37 cellular contexts compared by ENCODE assay signal in genomic region chr7:139544645-139545044, GRCh38. TPM values are rescaled to one million over a fixed set of nuclear protein-coding genes. Genes with fewer than 3 reads are reported as not detected.
"Had no signal": no experiment of that assay in that cellular context is flagged by ENCODE, and none has a peak within 500 bp of the region (broad histone marks: within the 10 kb centered on the region; RNA-seq: fewer than 3 reads in every experiment).

No MANE protein-coding gene starts in this region.

- H3K4me3 ChIP-seq: ascending aorta, cardiac muscle cell, Peyer's patch, SJSA1 had no signal

- ATAC-seq: activated T-cell treated with anti-CD3 and anti-CD28 coated beads, Interleukin-2, amount 50 U/mL, for 4 hours; PC-3 had no signal

- H3K27me3 ChIP-seq: ascending aorta, cardiac muscle cell, Peyer's patch, SJSA1 had no signal

- DNase-seq: activated B cell treated with CpG ODN at 0.5 μM for 24 hours; activated CD4-positive, alpha-beta memory T cell treated with anti-CD3 and anti-CD28 coated beads for 36 hours; activated CD4-positive, alpha-beta T cell treated with anti-CD3 and anti-CD28 coated beads for 4 hours; activated CD4-positive, alpha-beta T cell treated with anti-CD3 and anti-CD28 coated beads, Interleukin-2, amount 50 U/mL, for 1 hour; activated CD4-positive, CD25-positive, alpha-beta regulatory T cell treated with anti-CD3 and anti-CD28 coated beads, Interleukin-2, amount 50 U/mL, for 72 hours; activated CD8-positive, alpha-beta memory T cell treated with anti-CD3 and anti-CD28 coated beads, Interleukin-2, amount 50 U/mL, for 4 hours; activated effector memory CD4-positive, alpha-beta T cell treated with Interleukin-2 at 50 U/mL for 16 hours; activated naive CD4-positive, alpha-beta T cell; activated naive CD4-positive, alpha-beta T cell treated with anti-CD3 and anti-CD28 coated beads, Interleukin-2, amount 50 U/mL, for 16 hours; activated T-cell treated with anti-CD3 and anti-CD28 coated beads for 4 hours; activated T-cell treated with anti-CD3 and anti-CD28 coated beads, Interleukin-2, amount 50 U/mL, for 4 hours; amygdala; MM.1S; MV-4-11; NCI-H1092 treated with DMSO at 0.1 percent for 48 hours; NCI-H1417; NCI-H146; NCI-H2029 treated with DMSO at 0.1 percent for 48 hours; NCI-H2107; NCI-H2171; NCI-H510A; NCI-H748 treated with DMSO at 0.1 percent for 48 hours; NK-92 treated with Interleukin-12 subunit alpha and Interleukin-12 subunit beta, amount 100 ng/mL, for 24 hours; PC-3; Peyer's patch; SHP77 treated with DMSO at 0.1 percent for 48 hours; SW 1271; T-helper 1 cell; T-helper 2 cell; T-helper 9 cell had no signal

- H3K4me1 ChIP-seq: ascending aorta, Peyer's patch, SJSA1 had no signal

- H3K27ac ChIP-seq: ascending aorta, cardiac muscle cell, KMS-11, Peyer's patch, SJSA1, VCaP had no signal

- H3K36me3 ChIP-seq: ascending aorta, cardiac muscle cell, Peyer's patch, SJSA1 had no signal

- H3K9me3 ChIP-seq: ascending aorta, Peyer's patch, SJSA1 had no signal

RNA-seq across cellular contexts. Expression of gene CLEC2L, which starts 21.2 kb away (rescaled TPM):
- total RNA-seq: activated B cell treated with CpG ODN at 0.5 μM for 24 hours; activated CD4-positive, alpha-beta memory T cell treated with anti-CD3 and anti-CD28 coated beads for 36 hours; activated naive CD8-positive, alpha-beta T cell treated with anti-CD3 and anti-CD28 coated beads for 36 hours; activated T-cell treated with anti-CD3 and anti-CD28 coated beads, Interleukin-2, amount 50 U/mL, for 4 hours; ascending aorta; LHCN-M2; PC-3; Peyer's patch; SJSA1 had no signal
